In the genomic region with DNA sequence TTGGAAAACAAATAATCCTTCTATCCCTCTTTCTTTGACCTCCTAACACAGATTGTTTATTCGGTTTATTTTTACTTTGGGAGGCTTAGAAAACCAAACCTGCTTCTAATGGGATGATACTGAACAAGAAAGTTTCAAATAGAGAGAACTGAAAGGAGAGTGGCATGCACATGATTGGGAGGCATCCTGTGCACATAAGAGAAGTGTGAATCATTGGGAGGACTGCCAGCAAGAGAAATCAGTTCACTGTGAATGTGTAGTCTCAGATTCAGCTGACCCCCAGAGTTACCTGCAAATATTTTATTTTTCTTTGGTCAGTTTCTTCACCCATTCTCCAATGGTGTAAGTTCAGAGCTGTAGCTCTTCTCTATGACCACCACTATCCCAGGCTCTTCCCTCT, we compare ENCODE assay signal across 21 cellular contexts.
A peak's percentile ranks its signal among the peaks of the same experiment; 100 is the strongest.
DNase-seq lines count a peak whose midpoint lies in the region; ATAC-seq, FAIRE-seq and TF ChIP-seq lines count a peak whose summit lies in the region.
"Had no signal": no experiment of that assay in that cellular context is flagged by ENCODE, and none has a peak within 500 bp of the region (broad histone marks: within the 10 kb centered on the region; RNA-seq: fewer than 3 reads in every experiment).

No MANE protein-coding gene starts in this region.

- no peak overlapping the region for H3K27ac Mint-ChIP-seq in astrocyte (ENCODE audit: unreplicated experiment)
- H3K27ac Mint-ChIP-seq: IgD-negative memory B cell; T-helper 2 cell treated with Interferon-gamma antibody and Interleukin-4, amounts not matched to agents 5 μg/mL and 100 μg/mL, for 36 hours had no signal

- POLR2A ChIA-PET in A673 (lab: Charles Lee; ENCODE audit: low non-redundant PET): no interaction called here

- H3K4me1 ChIP-seq in A673 (ENCODE audit: insufficient read depth, low read length, poor library complexity, severe bottlenecking): no peaks in the 10 kb centered on the region
- peaks cover 4% of the 10 kb centered on the region for H3K4me1 ChIP-seq in astrocyte (ENCODE audit: insufficient read depth, low read length)
- H3K4me1 ChIP-seq: A549 had no signal

- TF ChIP-seq CTCF in A673 (conservative IDR thresholded peaks at IDR 0.05; ENCODE audit: low read depth, low read length) (no peak), astrocyte (IDR thresholded peaks at IDR 0.05; ENCODE audit: insufficient read depth, low read depth, low read length) (no peak), fibroblast of villous mesenchyme (IDR thresholded peaks at IDR 0.05; ENCODE audit: insufficient read depth, low read depth, low read length) (no peak)

- ATAC-seq in left colon: no peak
- ATAC-seq: GM12878, Right ventricle myocardium inferior had no signal

- no peaks in the 10 kb centered on the region for H3K9me3 Mint-ChIP-seq in astrocyte (ENCODE audit: unreplicated experiment)
- H3K9me3 Mint-ChIP-seq: IgD-negative memory B cell; T-helper 2 cell treated with Interferon-gamma antibody and Interleukin-4, amounts not matched to agents 5 μg/mL and 100 μg/mL, for 36 hours had no signal

- FAIRE-seq in astrocyte (lab: Jason Lieb, UNC): peak; percentile 17
- FAIRE-seq: A549, GM12878, H1 had no signal

- no peaks in the 10 kb centered on the region for H3K27me3 Mint-ChIP-seq in astrocyte (ENCODE audit: low read depth, unreplicated experiment)
- H3K27me3 Mint-ChIP-seq: IgD-negative memory B cell had no signal

- H3K4me3 ChIP-seq in A673 (ENCODE audit: low read depth, low read length, poor library complexity, severe bottlenecking): no peak overlapping the region
- no peak overlapping the region for H3K4me3 ChIP-seq in astrocyte (ENCODE audit: insufficient read depth, low read depth, low read length)
- H3K4me3 ChIP-seq in fibroblast of villous mesenchyme (ENCODE audit: low read depth, low read length): no peak overlapping the region
- H3K4me3 ChIP-seq: A549, GM12878 had no signal

- H3K36me3 ChIP-seq in A673 (ENCODE audit: insufficient read depth, low read length, poor library complexity, severe bottlenecking) (no peaks in the 10 kb centered on the region), astrocyte (ENCODE audit: insufficient read depth, low read length) (no peaks in the 10 kb centered on the region)

- no peak overlapping the region for H3K4me2 ChIP-seq in astrocyte (ENCODE audit: low read length)
- H3K4me2 ChIP-seq: A549 had no signal

- intact Hi-C loops in A673 (cut with micrococcal nuclease; ENCODE audit: unreplicated experiment) (no loop called here), left colon (cut with DNase I, micrococcal nuclease) (no loop called here)

- H3K9me3 ChIP-seq in A673 (ENCODE audit: low read depth, low read length, poor library complexity, severe bottlenecking): no peaks in the 10 kb centered on the region
- no peaks in the 10 kb centered on the region for H3K9me3 ChIP-seq in astrocyte (ENCODE audit: insufficient read depth, low read depth, low read length)
- H3K9me3 ChIP-seq: A549 had no signal

- H3K27ac ChIP-seq in A673 (ENCODE audit: low read depth, low read length, poor library complexity, severe bottlenecking): no peak overlapping the region
- H3K27ac ChIP-seq in astrocyte (ENCODE audit: low read depth, low read length): no peak overlapping the region
- H3K27ac ChIP-seq: A549 had no signal

- H3K4me3 Mint-ChIP-seq in astrocyte (ENCODE audit: unreplicated experiment): no peak overlapping the region
- H3K4me3 Mint-ChIP-seq: IgD-negative memory B cell; T-helper 2 cell treated with Interferon-gamma antibody and Interleukin-4, amounts not matched to agents 5 μg/mL and 100 μg/mL, for 36 hours had no signal

- no TSS peak for BruUV-seq in A673 (replicated peaks; lab: Mats Ljungman, UMichigan)

- peaks cover 5% of the 10 kb centered on the region for H3K4me1 Mint-ChIP-seq in astrocyte (ENCODE audit: low read depth, unreplicated experiment)
- H3K4me1 Mint-ChIP-seq: IgD-negative memory B cell had no signal

- CTCF ChIA-PET in A673 (lab: Charles Lee): no interaction called here

- H3K9ac ChIP-seq in astrocyte (ENCODE audit: low read length): no peak overlapping the region

- no peaks in the 10 kb centered on the region for H3K36me3 Mint-ChIP-seq in astrocyte (ENCODE audit: low read depth, unreplicated experiment)
- H3K36me3 Mint-ChIP-seq: IgD-negative memory B cell had no signal

- no peaks in the 10 kb centered on the region for H3K27me3 ChIP-seq in A673 (replicated peaks; ENCODE audit: insufficient read depth, low read depth, low read length, poor library complexity)
- no peaks in the 10 kb centered on the region for H3K27me3 ChIP-seq in astrocyte (ENCODE audit: insufficient read depth, low read length)

- H4K20me1 ChIP-seq in astrocyte (ENCODE audit: insufficient read depth, low read length): no peaks in the 10 kb centered on the region

- no peak overlapping the region for H2AFZ ChIP-seq in astrocyte (ENCODE audit: low read depth, low read length)

- H3K79me2 ChIP-seq in astrocyte (ENCODE audit: insufficient read depth, low read length): no peaks in the 10 kb centered on the region

- DNase-seq in A673 (ENCODE audit: low spot score) (peak; percentile 15), HPDE6-E6E7 (ENCODE audit: extremely low spot score) (peak; percentile 11), astrocyte (ENCODE audit: low read depth) (peak; percentile 55), fibroblast of villous mesenchyme (ENCODE audit: low read depth) (peak; percentile 3), NCI-H526 treated with DMSO at 0.1 percent for 48 hours (lab: John Stamatoyannopoulos, UW) (no peak), hippocampal formation (lab: John Stamatoyannopoulos, UW) (no peak), left colon (no peak), SIG-M5 treated with dmso at 0.1 percent for 504 hours (lab: John Stamatoyannopoulos, UW; ENCODE audit: unreplicated experiment) (no peak)
- DNase-seq: activated naive CD4-positive, alpha-beta T cell treated with anti-CD3 and anti-CD28 coated beads, Interleukin-2, amount 50 U/mL, for 16 hours; caudate nucleus; effector memory CD4-positive, alpha-beta T cell; head of caudate nucleus; islet precursor cell; NCI-H2107; stimulated activated naive CD4-positive, alpha-beta T cell treated with Interleukin-2 at 50 U/mL for 16 hours had no signal

Comparison
In these comparisons a context has a peak if more than half of its experiments do, and no peak if none do; other contexts are left out.
1. DNase-seq: peak in A673 (single experiment), HPDE6-E6E7 (single experiment), astrocyte (single experiment) and fibroblast of villous mesenchyme (single experiment); none in NCI-H526 treated with DMSO at 0.1 percent for 48 hours (single experiment), hippocampal formation (0 of 2), left colon (0 of 2) and SIG-M5 treated with dmso at 0.1 percent for 504 hours (single experiment).